1 cellular context compared by ENCODE assay signal in genomic region chr2:240187989-240188590, GRCh38.
TF ChIP-seq lines count a peak whose summit lies in the region.

No MANE protein-coding gene starts in this region.

TF ChIP-seq in HepG2, 621 proteins besides CTCF, POLR2A, EP300 and RAD21:
- TF ChIP-seq KLF13 (CRISPR knock-in tag; IDR thresholded peaks at IDR 0.05), result no peak
- TF ChIP-seq KLF16 (CRISPR knock-in tag; IDR thresholded peaks at IDR 0.05), result no peak
- no peak for TF ChIP-seq SRF (IDR thresholded peaks at IDR 0.05; ENCODE audit: low read depth, low read length)
- no peak for TF ChIP-seq KAT7 (CRISPR knock-in tag; IDR thresholded peaks at IDR 0.05; ENCODE audit: borderline replicate concordance)
- no peak for TF ChIP-seq PTBP1 (IDR thresholded peaks at IDR 0.05; ENCODE audit: low read depth, low read length, poor library complexity, severe bottlenecking)
- TF ChIP-seq KDM6A (CRISPR knock-in tag; IDR thresholded peaks at IDR 0.05; ENCODE audit: low read depth), result no peak
- TF ChIP-seq CHCHD3 (CRISPR knock-in tag; IDR thresholded peaks at IDR 0.05), result no peak
- TF ChIP-seq ZNF790 (CRISPR knock-in tag; IDR thresholded peaks at IDR 0.05; ENCODE audit: borderline replicate concordance), result no peak
- TF ChIP-seq FOXO1 (CRISPR knock-in tag; IDR thresholded peaks at IDR 0.05), result no peak
- no peak for TF ChIP-seq RCOR2 (CRISPR knock-in tag; IDR thresholded peaks at IDR 0.05)
- TF ChIP-seq HMGXB3 (CRISPR knock-in tag; IDR thresholded peaks at IDR 0.05; ENCODE audit: borderline replicate concordance), result no peak
- no peak for TF ChIP-seq ZNF432 (CRISPR knock-in tag; IDR thresholded peaks at IDR 0.05; ENCODE audit: borderline replicate concordance)
- no peak for TF ChIP-seq AFF4 (CRISPR knock-in tag; IDR thresholded peaks at IDR 0.05)
- no peak for TF ChIP-seq ZNF749 (CRISPR knock-in tag; IDR thresholded peaks at IDR 0.05; ENCODE audit: borderline replicate concordance)
- no peak for TF ChIP-seq PRMT3 (CRISPR knock-in tag; IDR thresholded peaks at IDR 0.05; ENCODE audit: borderline replicate concordance, low read depth)
- no peak for TF ChIP-seq SPEN (CRISPR knock-in tag; IDR thresholded peaks at IDR 0.05; ENCODE audit: low read depth)
- no peak for TF ChIP-seq ZNF7 (CRISPR knock-in tag; IDR thresholded peaks at IDR 0.05)
- TF ChIP-seq ZNF251 (CRISPR knock-in tag; IDR thresholded peaks at IDR 0.05), result no peak
